ENCODE assay signal across 9 cellular contexts in the genomic region with DNA sequence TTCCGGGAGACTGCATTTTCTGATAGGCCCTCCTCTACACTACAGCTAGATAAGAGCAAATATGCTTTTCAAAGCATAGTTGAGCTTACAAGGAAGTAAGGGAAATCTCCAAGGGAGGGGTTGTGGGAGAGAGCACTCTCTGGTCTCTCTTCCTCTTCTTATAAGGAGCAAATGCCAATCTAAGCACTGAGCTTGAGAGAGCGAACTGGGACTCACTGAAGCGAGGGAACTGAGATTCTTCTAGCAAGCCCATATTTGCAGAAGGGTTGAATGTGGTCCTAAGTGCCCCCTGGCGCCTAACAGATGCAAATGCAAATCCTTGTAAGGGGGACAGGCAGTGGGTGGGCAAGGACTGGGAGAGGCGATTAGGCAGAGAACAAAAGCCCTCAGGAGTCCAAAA.
DNase-seq lines count a peak whose midpoint lies in the region; ATAC-seq lines count a peak whose summit lies in the region.
"Had no signal": no experiment of that assay in that cellular context is flagged by ENCODE, and none has a peak within 500 bp of the region (broad histone marks: within the 10 kb centered on the region; RNA-seq: fewer than 3 reads in every experiment).

No MANE protein-coding gene starts in this region.

- no peak overlapping the region for H4K91ac ChIP-seq in mesenchymal stem cell (ENCODE audit: low read length)

- H3K18ac ChIP-seq in mesenchymal stem cell (ENCODE audit: low read depth in 1 of 2, low read length in 2 of 2), result no peak overlapping the region

- no peak overlapping the region for H3K4me2 ChIP-seq in mesenchymal stem cell (ENCODE audit: low read length, poor library complexity, severe bottlenecking)

- no peak overlapping the region for H3K4me3 Mint-ChIP-seq in activated T-cell treated with anti-CD3 and anti-CD28 coated beads, Interleukin-2, amount 50 U/mL, for 72 hours
- H3K4me3 Mint-ChIP-seq: dendritic cell treated with granulocyte-macrophage colony-stimulating factor and Interleukin-4, amounts not matched to agents 40 ng/mL and 50 ng/mL, for 4 days had no signal

- H2BK5ac ChIP-seq in mesenchymal stem cell (ENCODE audit: low read depth, low read length, poor library complexity, severe bottlenecking), result no peak overlapping the region

- H2AK5ac ChIP-seq in mesenchymal stem cell (ENCODE audit: low read length, severe bottlenecking), result no peak overlapping the region

- no peak overlapping the region for H2BK15ac ChIP-seq in mesenchymal stem cell (ENCODE audit: low read depth, poor library complexity, severe bottlenecking)

- no peaks in the 10 kb centered on the region for H3K9me3 ChIP-seq in mesenchymal stem cell (ENCODE audit: control insufficient read depth, low read length)

- no peaks in the 10 kb centered on the region for H3K79me1 ChIP-seq in mesenchymal stem cell (replicated peaks; ENCODE audit: low read length, poor library complexity, severe bottlenecking)

- no peaks in the 10 kb centered on the region for H3K9me3 Mint-ChIP-seq in activated T-cell treated with anti-CD3 and anti-CD28 coated beads, Interleukin-2, amount 50 U/mL, for 72 hours
- H3K9me3 Mint-ChIP-seq: dendritic cell treated with granulocyte-macrophage colony-stimulating factor and Interleukin-4, amounts not matched to agents 40 ng/mL and 50 ng/mL, for 4 days had no signal

- no peak for ATAC-seq in activated T-cell treated with anti-CD3 and anti-CD28 coated beads, Interleukin-2, amount 50 U/mL, for 72 hours (replicated peaks in 1 of 2)
- ATAC-seq in HG02610 (IDR thresholded peaks at IDR 0.05; ENCODE audit: unreplicated experiment) (peak; percentile 67), HG03521 (IDR thresholded peaks at IDR 0.05; ENCODE audit: unreplicated experiment) (no peak)

- no peak overlapping the region for H3K14ac ChIP-seq in mesenchymal stem cell (ENCODE audit: low read length in 2 of 2)

- H3K36me3 ChIP-seq in mesenchymal stem cell (ENCODE audit: control insufficient read depth in 1 of 2, insufficient read depth in 2 of 2, low read depth in 1 of 2, low read length in 2 of 2), result no peaks in the 10 kb centered on the region

- no peaks in the 10 kb centered on the region for H3K4me1 Mint-ChIP-seq in activated T-cell treated with anti-CD3 and anti-CD28 coated beads, Interleukin-2, amount 50 U/mL, for 72 hours (ENCODE audit: low read depth)

- no peak overlapping the region for H4K8ac ChIP-seq in mesenchymal stem cell (ENCODE audit: low read length)

- WGBS in mesenchymal stem cell, result 8% methylated on average over 3 of the region's 5 CpGs

- no peak overlapping the region for H3K27ac Mint-ChIP-seq in activated T-cell treated with anti-CD3 and anti-CD28 coated beads, Interleukin-2, amount 50 U/mL, for 72 hours
- H3K27ac Mint-ChIP-seq: dendritic cell treated with granulocyte-macrophage colony-stimulating factor and Interleukin-4, amounts not matched to agents 40 ng/mL and 50 ng/mL, for 4 days had no signal

- H2AFZ ChIP-seq in mesenchymal stem cell (ENCODE audit: low read depth, low read length), result no peak overlapping the region

- no peak overlapping the region for H3K27ac ChIP-seq in mesenchymal stem cell (ENCODE audit: low read length, poor library complexity, severe bottlenecking)

- no peaks in the 10 kb centered on the region for H3K36me3 Mint-ChIP-seq in activated T-cell treated with anti-CD3 and anti-CD28 coated beads, Interleukin-2, amount 50 U/mL, for 72 hours (ENCODE audit: insufficient read depth in 2 of 2)

- no peak overlapping the region for H2BK120ac ChIP-seq in mesenchymal stem cell (ENCODE audit: low read depth, low read length)

- no peaks in the 10 kb centered on the region for H3K4me1 ChIP-seq in mesenchymal stem cell (ENCODE audit: control insufficient read depth, insufficient read depth, low read depth, low read length)

- H3K27me3 Mint-ChIP-seq in activated T-cell treated with anti-CD3 and anti-CD28 coated beads, Interleukin-2, amount 50 U/mL, for 72 hours (ENCODE audit: low read depth), result peaks cover 12% of the 10 kb centered on the region

- H3K4ac ChIP-seq in mesenchymal stem cell (ENCODE audit: low read depth in 1 of 2, low read length in 2 of 2), result no peak overlapping the region

- H3K23ac ChIP-seq in mesenchymal stem cell (ENCODE audit: low read length in 2 of 2), result no peak overlapping the region

- H3K9ac ChIP-seq in mesenchymal stem cell (ENCODE audit: low read length), result no peak overlapping the region

- peak; percentile 4 to 22 for DNase-seq in activated T-cell treated with anti-CD3 and anti-CD28 coated beads, Interleukin-2, amount 50 U/mL, for 72 hours
- DNase-seq in activated T-cell treated with anti-CD3 and anti-CD28 coated beads for 4 hours (no peak), NCI-H460 (ENCODE audit: extremely low read depth, low read depth) (peak; percentile 24), cerebellar cortex (ENCODE audit: low spot score) (peak; percentile 64), mesenchymal stem cell (peak; percentile 66), hepatic stellate cell (ENCODE audit: low spot score) (no peak)

- H3K27me3 ChIP-seq in mesenchymal stem cell (ENCODE audit: control insufficient read depth in 1 of 2, insufficient read depth in 1 of 2, low read length in 2 of 2), result peaks cover 0 to 6% of the 10 kb centered on the region in 2 experiments

- H3K4me3 ChIP-seq in mesenchymal stem cell (ENCODE audit: insufficient read depth in 1 of 2, low read depth in 1 of 2, low read length in 2 of 2), result no peak overlapping the region

- no peak overlapping the region for H2BK12ac ChIP-seq in mesenchymal stem cell (ENCODE audit: low read length in 2 of 2)

Comparison
In these comparisons a context has a peak if more than half of its experiments do, and no peak if none do; other contexts are left out.
1. DNase-seq: peak in activated T-cell treated with anti-CD3 and anti-CD28 coated beads, Interleukin-2, amount 50 U/mL, for 72 hours (2 of 2), NCI-H460 (single experiment), cerebellar cortex (single experiment) and mesenchymal stem cell (single experiment); none in activated T-cell treated with anti-CD3 and anti-CD28 coated beads for 4 hours (single experiment) and hepatic stellate cell (single experiment).